Comparison of ENCODE assay signal across 32 cellular contexts in genomic region chr3:158631986-158632385, GRCh38.
"Had no signal": no experiment of that assay in that cellular context is flagged by ENCODE, and none has a peak within 500 bp of the region (broad histone marks: within the 10 kb centered on the region; RNA-seq: fewer than 3 reads in every experiment).

No MANE protein-coding gene starts in this region.

- H3K4me3 ChIP-seq: adrenal gland, body of pancreas, esophagus muscularis mucosa, gastrocnemius medialis had no signal

- H3K27me3 ChIP-seq: adrenal gland, body of pancreas, esophagus muscularis mucosa, foreskin keratinocyte, gastrocnemius medialis had no signal

- H3K9me3 ChIP-seq: adrenal gland, body of pancreas, esophagus muscularis mucosa, gastrocnemius medialis had no signal

- FAIRE-seq: colon had no signal

- H3K4me1 ChIP-seq: adrenal gland, body of pancreas, esophagus muscularis mucosa, foreskin keratinocyte, gastrocnemius medialis had no signal

- DNase-seq: activated CD4-positive, alpha-beta memory T cell treated with anti-CD3 and anti-CD28 coated beads for 36 hours; activated CD4-positive, alpha-beta T cell treated with anti-CD3 and anti-CD28 coated beads for 36 hours; activated CD4-positive, alpha-beta T cell treated with anti-CD3 and anti-CD28 coated beads, Interleukin-2, amount 10 ng/mL, durations not matched to agents 24 days and 14 days; activated CD4-positive, CD25-positive, alpha-beta regulatory T cell; activated CD4-positive, CD25-positive, alpha-beta regulatory T cell treated with anti-CD3 and anti-CD28 coated beads, Interleukin-2, amount 50 U/mL, for 72 hours; activated CD8-positive, alpha-beta memory T cell treated with anti-CD3 and anti-CD28 coated beads, Interleukin-2, amount 10 ng/mL, durations not matched to agents 7 days and 5 days; activated CD8-positive, alpha-beta memory T cell treated with anti-CD3 and anti-CD28 coated beads, Interleukin-2, amount 50 U/mL, for 4 hours; activated CD8-positive, alpha-beta T cell treated with anti-CD3 and anti-CD28 coated beads, Interleukin-2, amount 10 ng/mL, durations not matched to agents 7 days and 5 days; activated effector memory CD4-positive, alpha-beta T cell treated with anti-CD3 and anti-CD28 coated beads, Interleukin-2, amount 50 U/mL, for 16 hours; activated naive CD4-positive, alpha-beta T cell treated with anti-CD3 and anti-CD28 coated beads for 36 hours; activated naive CD8-positive, alpha-beta T cell treated with anti-CD3 and anti-CD28 coated beads for 36 hours; activated naive CD8-positive, alpha-beta T cell treated with anti-CD3 and anti-CD28 coated beads, Interleukin-2, amount 50 U/mL, for 24 hours; activated T-cell treated with anti-CD3 and anti-CD28 coated beads, Interleukin-2, amount 50 U/mL, for 1 hour; activated T-cell treated with anti-CD3 and anti-CD28 coated beads, Interleukin-2, amount 50 U/mL, for 48 hours; adrenal gland; amygdala; aorta; body of pancreas; caudate nucleus; cortex of kidney; dermis blood vessel endothelial cell; effector CD4-positive, alpha-beta T cell; effector memory CD8-positive, alpha-beta T cell; erythroblast; foreskin keratinocyte; gastrocnemius medialis; glutamatergic neuron; T-helper 1 cell; T-helper 17 cell; T1000 had no signal

- H3K27ac ChIP-seq: adrenal gland, body of pancreas, esophagus muscularis mucosa, foreskin keratinocyte, gastrocnemius medialis had no signal

- H3K36me3 ChIP-seq: adrenal gland, esophagus muscularis mucosa, gastrocnemius medialis had no signal
